ENCODE assay signal across 24 cellular contexts in the genomic region with DNA sequence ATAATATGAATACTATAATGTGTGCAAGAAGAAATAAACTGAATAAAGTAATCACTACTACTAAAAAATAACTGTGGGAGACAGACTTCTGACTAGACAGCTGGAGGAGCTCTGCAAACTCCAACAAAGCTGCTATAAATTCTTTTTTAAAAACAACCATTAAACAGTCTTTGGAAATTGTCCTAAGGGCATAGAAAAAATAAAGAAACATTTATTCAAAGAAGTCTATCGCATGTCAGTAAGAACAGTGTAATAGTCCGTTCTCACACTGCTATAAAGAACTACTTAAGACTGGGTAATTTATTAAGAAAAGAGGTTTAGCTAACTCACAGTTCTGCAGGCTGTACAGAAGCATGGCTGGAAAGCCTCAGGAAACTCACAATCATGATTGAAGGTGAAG. TPM values are rescaled to one million over a fixed set of nuclear protein-coding genes. Genes with fewer than 3 reads are reported as not detected.
"Had no signal": no experiment of that assay in that cellular context is flagged by ENCODE, and none has a peak within 500 bp of the region (broad histone marks: within the 10 kb centered on the region; RNA-seq: fewer than 3 reads in every experiment).

No MANE protein-coding gene starts in this region.

- H3K27me3 ChIP-seq: MG63, SJSA1 had no signal

- H3K9me3 ChIP-seq: MG63, SJSA1 had no signal

- H3K27ac ChIP-seq: SJSA1 had no signal

- ATAC-seq: HepG2, SK-N-SH treated with all-trans-retinoic acid at 6 μM for 48 hours had no signal

- H3K4me1 ChIP-seq: SJSA1 had no signal

- H3K36me3 ChIP-seq: MG63, SJSA1 had no signal

- DNase-seq: IMR-90, Karpas-422, KG1, MG63, NCI-H1092, NCI-H1105 treated with DMSO at 0.1 percent for 48 hours, NCI-H1417 treated with DMSO at 0.1 percent for 48 hours, NCI-H187, NCI-H2029, NCI-H2081 treated with DMSO at 0.1 percent for 48 hours, NCI-H2171, NCI-H226, NCI-H446, NCI-H510A, NCI-H524 treated with DMSO at 0.1 percent for 48 hours, NCI-H69, NCI-H774, Right ventricle myocardium superior, RPMI8226, SIG-M5 had no signal

- H3K4me3 ChIP-seq: MG63, SJSA1 had no signal

RNA-seq across cellular contexts. Expression of a gene that starts 55.9 kb away (rescaled TPM):
- total RNA-seq: HepG2, HT1080, IMR-90, Right ventricle myocardium superior, SJSA1 had no signal
- polyA plus RNA-seq: HepG2, IMR-90 had no signal
